Comparison of ENCODE assay signal across 10 cellular contexts in genomic region chr9:129498451-129499376, GRCh38.
A peak's percentile ranks its signal among the peaks of the same experiment; 100 is the strongest.
DNase-seq lines count a peak whose midpoint lies in the region; ATAC-seq and TF ChIP-seq lines count a peak whose summit lies in the region.
"Had no signal": no experiment of that assay in that cellular context is flagged by ENCODE, and none has a peak within 500 bp of the region (broad histone marks: within the 10 kb centered on the region; RNA-seq: fewer than 3 reads in every experiment).

No MANE protein-coding gene starts in this region.

- POLR2A ChIA-PET in activated CD4-positive, alpha-beta T cell treated with anti-CD3 and anti-CD28 coated beads for 36 hours (lab: Charles Lee), result interaction anchor here (1.0 to 1.1 kb wide), 2 partner anchors 14 to 15 kb away, joined by 3 to 5 read pairs; no protein-coding TSS in a partner anchor

- H3K4me1 Mint-ChIP-seq in activated CD4-positive, alpha-beta T cell treated with anti-CD3 and anti-CD28 coated beads for 36 hours, result peaks cover 26% of the 10 kb centered on the region
- H3K4me1 Mint-ChIP-seq in endothelial cell (ENCODE audit: unreplicated experiment), result peaks cover 26% of the 10 kb centered on the region
- peaks cover 71% of the 10 kb centered on the region for H3K4me1 Mint-ChIP-seq in nephron

- peaks cover 41% of the 10 kb centered on the region for H3K4me1 ChIP-seq in upper lobe of right lung

- CTCF ChIA-PET in activated CD4-positive, alpha-beta T cell treated with anti-CD3 and anti-CD28 coated beads for 36 hours (lab: Charles Lee), result interaction anchor here (0.6 kb wide), 1 partner anchor 1367 kb away, joined by 3 read pairs; no protein-coding TSS in a partner anchor

- intact Hi-C loops in activated CD4-positive, alpha-beta T cell treated with anti-CD3 and anti-CD28 coated beads for 36 hours (cut with DNase I, micrococcal nuclease), result loop anchor here in 1 of 2 experiments (10.0 kb wide), 1 partner anchor 106 kb away; no protein-coding TSS in a partner anchor
- intact Hi-C loops in upper lobe of right lung (cut with DNase I), result loop anchor here (10.0 kb wide), 1 partner anchor 314 kb away; no protein-coding TSS in a partner anchor

- no peaks in the 10 kb centered on the region for H3K9me3 ChIP-seq in upper lobe of right lung

- peaks cover 14% of the 10 kb centered on the region for H3K36me3 ChIP-seq in upper lobe of right lung

- H3K27me3 ChIP-seq in upper lobe of right lung, result no peaks in the 10 kb centered on the region

- peaks cover 15% of the 10 kb centered on the region for H3K36me3 Mint-ChIP-seq in activated CD4-positive, alpha-beta T cell treated with anti-CD3 and anti-CD28 coated beads for 36 hours (ENCODE audit: low read depth)
- H3K36me3 Mint-ChIP-seq in endothelial cell (ENCODE audit: low read depth, unreplicated experiment) (peaks cover 7% of the 10 kb centered on the region), nephron (ENCODE audit: low read depth) (no peaks in the 10 kb centered on the region)

- H3K4me3 ChIP-seq in upper lobe of right lung, result peak overlapping the region; percentile 71

- H3K27me3 Mint-ChIP-seq in activated CD4-positive, alpha-beta T cell treated with anti-CD3 and anti-CD28 coated beads for 36 hours, result no peaks in the 10 kb centered on the region
- H3K27me3 Mint-ChIP-seq in endothelial cell (ENCODE audit: unreplicated experiment) (peaks cover 14% of the 10 kb centered on the region), nephron (ENCODE audit: low read depth) (no peaks in the 10 kb centered on the region)

- no peak for DNase-seq in activated CD4-positive, alpha-beta T cell treated with anti-CD3 and anti-CD28 coated beads for 36 hours
- DNase-seq in activated CD4-positive, alpha-beta T cell treated with anti-CD3 and anti-CD28 coated beads for 4 hours, result no peak
- DNase-seq in endothelial cell (ENCODE audit: low spot score) (no peak), upper lobe of right lung (no peak), NCI-H345 treated with DMSO at 0.1 percent for 48 hours (lab: John Stamatoyannopoulos, UW; ENCODE audit: unreplicated experiment) (no peak)
- no peak for DNase-seq in activated CD4-positive, alpha-beta T cell treated with anti-CD3 and anti-CD28 coated beads for 1 hour
- DNase-seq: activated T-cell treated with anti-CD3 and anti-CD28 coated beads, Interleukin-2, amount 50 U/mL, for 1 hour; NCI-H187 treated with DMSO at 0.1 percent for 48 hours had no signal

- ATAC-seq in activated CD4-positive, alpha-beta T cell treated with anti-CD3 and anti-CD28 coated beads for 36 hours, result no peak
- ATAC-seq in upper lobe of right lung, result no peak
- ATAC-seq in GM18517 (IDR thresholded peaks at IDR 0.05; ENCODE audit: unreplicated experiment), result no peak

- H3K27ac ChIP-seq in upper lobe of right lung, result peak overlapping the region; percentile 91

- H3K4me3 Mint-ChIP-seq in activated CD4-positive, alpha-beta T cell treated with anti-CD3 and anti-CD28 coated beads for 36 hours, result no peak overlapping the region
- H3K4me3 Mint-ChIP-seq in endothelial cell (ENCODE audit: unreplicated experiment), result peak overlapping the region; percentile 18
- H3K4me3 Mint-ChIP-seq in nephron, result peak overlapping the region; percentile 54 to 83 (median 75)

- peak overlapping the region; percentile 7 for H3K27ac Mint-ChIP-seq in activated CD4-positive, alpha-beta T cell treated with anti-CD3 and anti-CD28 coated beads for 36 hours
- H3K27ac Mint-ChIP-seq in endothelial cell (ENCODE audit: unreplicated experiment) (no peak overlapping the region), nephron (peak overlapping the region; percentile 96 to 99 (median 98))

- TF ChIP-seq CTCF in endothelial cell (IDR thresholded peaks at IDR 0.05; ENCODE audit: unreplicated experiment) (no peak), nephron (IDR thresholded peaks at IDR 0.05; ENCODE audit: unreplicated experiment in 3 of 3) (no peak), upper lobe of right lung (IDR thresholded peaks at IDR 0.05) (no peak)

- no peaks in the 10 kb centered on the region for H3K9me3 Mint-ChIP-seq in activated CD4-positive, alpha-beta T cell treated with anti-CD3 and anti-CD28 coated beads for 36 hours (ENCODE audit: low read depth)
- no peaks in the 10 kb centered on the region for H3K9me3 Mint-ChIP-seq in endothelial cell (ENCODE audit: unreplicated experiment)
- H3K9me3 Mint-ChIP-seq in nephron, result no peaks in the 10 kb centered on the region
